20 cellular contexts compared by ENCODE assay signal in the genomic region with DNA sequence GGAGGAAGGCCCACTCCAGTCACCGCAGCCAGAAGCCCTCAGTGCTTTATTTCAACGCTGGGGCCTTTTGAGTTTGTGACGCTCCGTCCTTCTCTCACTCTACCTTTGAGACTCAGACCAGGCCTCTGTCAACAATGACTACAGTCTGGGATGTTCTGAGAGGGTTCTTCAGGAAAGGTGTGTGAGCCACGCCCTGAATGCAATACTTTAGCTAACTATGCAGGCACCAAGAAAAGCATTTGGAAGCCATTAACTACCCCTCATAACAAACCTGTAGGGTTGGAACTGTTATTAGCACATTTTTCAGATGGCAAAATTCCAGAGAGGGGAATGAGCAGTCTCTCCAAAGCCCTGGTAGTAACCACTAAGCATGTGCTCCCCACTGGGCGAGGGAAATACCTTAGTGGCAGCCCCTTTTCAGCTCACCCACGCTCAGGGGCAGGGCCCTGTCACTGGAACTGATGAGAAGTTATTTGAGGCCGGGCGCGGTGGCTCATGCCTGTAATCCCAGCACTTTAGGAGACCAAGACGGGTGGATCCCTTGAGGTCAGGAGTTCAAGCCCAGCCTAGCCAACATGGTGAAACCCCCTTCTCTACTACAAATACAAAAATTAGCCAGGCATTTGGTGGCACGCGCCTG. TPM values are rescaled to one million over a fixed set of nuclear protein-coding genes. Genes with fewer than 3 reads are reported as not detected.
DNase-seq lines count a peak whose midpoint lies in the region; ATAC-seq, FAIRE-seq and TF ChIP-seq lines count a peak whose summit lies in the region.
"Had no signal": no experiment of that assay in that cellular context is flagged by ENCODE, and none has a peak within 500 bp of the region (broad histone marks: within the 10 kb centered on the region; RNA-seq: fewer than 3 reads in every experiment).

No MANE protein-coding gene starts in this region.

- H3K27ac Mint-ChIP-seq in activated CD8-positive, alpha-beta memory T cell treated with anti-CD3 and anti-CD28 coated beads, Interleukin-2, amount 10 ng/mL, durations not matched to agents 7 days and 5 days, result peak overlapping the region; percentile 15
- H3K27ac Mint-ChIP-seq: T-helper 1 cell treated with Interleukin-12 subunit alpha and Interleukin-12 subunit beta and Interleukin-4 antibody, amounts not matched to agents 30 μg/mL and 1 μg/mL, for 36 hours had no signal

- no peak overlapping the region for H2BK15ac ChIP-seq in mesendoderm (replicated peaks; ENCODE audit: low read depth)

- H3K4me3 Mint-ChIP-seq in activated CD8-positive, alpha-beta memory T cell treated with anti-CD3 and anti-CD28 coated beads, Interleukin-2, amount 10 ng/mL, durations not matched to agents 7 days and 5 days, result no peak overlapping the region
- H3K4me3 Mint-ChIP-seq: T-helper 1 cell treated with Interleukin-12 subunit alpha and Interleukin-12 subunit beta and Interleukin-4 antibody, amounts not matched to agents 30 μg/mL and 1 μg/mL, for 36 hours had no signal

- H2BK5ac ChIP-seq in mesendoderm (ENCODE audit: low read length), result no peak overlapping the region

- no peak for TF ChIP-seq CTCF in bronchial epithelial cell (IDR thresholded peaks at IDR 0.05; ENCODE audit: insufficient read depth, low read length, severe bottlenecking)
- TF ChIP-seq CTCF in upper lobe of left lung (IDR thresholded peaks at IDR 0.05), result no peak

- no peak for DNase-seq in activated CD8-positive, alpha-beta memory T cell treated with anti-CD3 and anti-CD28 coated beads, Interleukin-2, amount 10 ng/mL, durations not matched to agents 7 days and 5 days
- DNase-seq in activated CD8-positive, alpha-beta memory T cell treated with anti-CD3 and anti-CD28 coated beads for 24 hours, result no peak
- DNase-seq in bronchial epithelial cell (ENCODE audit: low read depth) (peak; percentile 62), mesendoderm (peak; percentile 59), upper lobe of left lung (peak in 1 of 2 donors; percentile 54), A172 (ENCODE audit: low spot score) (no peak)
- DNase-seq: adrenal gland; effector CD4-positive, alpha-beta T cell; HCEC 1CT; NCI-H1417 treated with DMSO at 0.1 percent for 48 hours; NCI-H2171 treated with DMSO at 0.1 percent for 48 hours; SHP77; uterus had no signal

- H4K5ac ChIP-seq in mesendoderm (ENCODE audit: low read length), result no peak overlapping the region

- no peak overlapping the region for H3K9ac ChIP-seq in mesendoderm (ENCODE audit: low read length)
- H3K9ac ChIP-seq: BLaER1 had no signal

- H3K27me3 ChIP-seq in bronchial epithelial cell (ENCODE audit: control insufficient read depth, insufficient read depth, low read length) (no peaks in the 10 kb centered on the region), mesendoderm (ENCODE audit: insufficient read depth, low read length, poor library complexity) (no peaks in the 10 kb centered on the region), upper lobe of left lung (no peaks in the 10 kb centered on the region)
- H3K27me3 ChIP-seq: adrenal gland, BLaER1, uterus had no signal

- no peak overlapping the region for H3K4ac ChIP-seq in mesendoderm (ENCODE audit: low read depth, low read length)

- H2BK120ac ChIP-seq in mesendoderm (ENCODE audit: low read depth, low read length), result no peak overlapping the region

- no peaks in the 10 kb centered on the region for H3K79me2 ChIP-seq in mesendoderm (ENCODE audit: control insufficient read depth, insufficient read depth, low read length)

- H3K9me3 ChIP-seq in upper lobe of left lung, result no peaks in the 10 kb centered on the region
- H3K9me3 ChIP-seq: A549, adrenal gland, BLaER1, uterus had no signal

- H3K36me3 Mint-ChIP-seq in activated CD8-positive, alpha-beta memory T cell treated with anti-CD3 and anti-CD28 coated beads, Interleukin-2, amount 10 ng/mL, durations not matched to agents 7 days and 5 days, result peaks cover 21% of the 10 kb centered on the region

- CTCF ChIA-PET in activated CD8-positive, alpha-beta memory T cell treated with anti-CD3 and anti-CD28 coated beads, Interleukin-2, amount 10 ng/mL, durations not matched to agents 7 days and 5 days (lab: Charles Lee), result interaction anchor here (0.7 to 1.5 kb wide), 4 partner anchors 10 to 14 kb away, joined by 3 to 6 read pairs (median 5); no protein-coding TSS in a partner anchor

- no peak overlapping the region for H3K56ac ChIP-seq in mesendoderm (ENCODE audit: low read length)

- H3K27me3 Mint-ChIP-seq in activated CD8-positive, alpha-beta memory T cell treated with anti-CD3 and anti-CD28 coated beads, Interleukin-2, amount 10 ng/mL, durations not matched to agents 7 days and 5 days, result no peaks in the 10 kb centered on the region

- no peak overlapping the region for H4K8ac ChIP-seq in mesendoderm (ENCODE audit: low read depth, low read length)

- peaks cover 27% of the 10 kb centered on the region for H3K4me1 Mint-ChIP-seq in activated CD8-positive, alpha-beta memory T cell treated with anti-CD3 and anti-CD28 coated beads, Interleukin-2, amount 10 ng/mL, durations not matched to agents 7 days and 5 days

- H3K4me2 ChIP-seq in mesendoderm (ENCODE audit: low read length), result no peak overlapping the region
- H3K4me2 ChIP-seq: A549, BLaER1 had no signal

- H3K9me3 Mint-ChIP-seq in activated CD8-positive, alpha-beta memory T cell treated with anti-CD3 and anti-CD28 coated beads, Interleukin-2, amount 10 ng/mL, durations not matched to agents 7 days and 5 days (ENCODE audit: low read depth), result no peaks in the 10 kb centered on the region
- H3K9me3 Mint-ChIP-seq: T-helper 1 cell treated with Interleukin-12 subunit alpha and Interleukin-12 subunit beta and Interleukin-4 antibody, amounts not matched to agents 30 μg/mL and 1 μg/mL, for 36 hours had no signal

- H3K4me1 ChIP-seq in mesendoderm (ENCODE audit: control insufficient read depth, low read depth, low read length) (no peaks in the 10 kb centered on the region), upper lobe of left lung (peaks cover 7 to 33% (median 19%) of the 10 kb centered on the region in 4 donors)
- H3K4me1 ChIP-seq: adrenal gland, uterus had no signal

- H3K4me3 ChIP-seq in bronchial epithelial cell (ENCODE audit: low read depth, low read length), result no peak overlapping the region
- H3K4me3 ChIP-seq in mesendoderm (ENCODE audit: low read length), result no peak overlapping the region
- H3K4me3 ChIP-seq in upper lobe of left lung, result no peak overlapping the region
- H3K4me3 ChIP-seq: A549, adrenal gland, BLaER1, uterus had no signal

- H3K36me3 ChIP-seq in bronchial epithelial cell (ENCODE audit: control insufficient read depth, insufficient read depth, low read length), result peaks cover 20% of the 10 kb centered on the region
- H3K36me3 ChIP-seq in mesendoderm (ENCODE audit: control insufficient read depth, insufficient read depth, low read length), result peaks cover 6% of the 10 kb centered on the region
- H3K36me3 ChIP-seq in upper lobe of left lung, result peaks cover 11 to 44% (median 30%) of the 10 kb centered on the region in 4 donors
- H3K36me3 ChIP-seq: uterus had no signal

- no peak overlapping the region for H2AK5ac ChIP-seq in mesendoderm (ENCODE audit: low read length)

- no peak overlapping the region for H3K18ac ChIP-seq in mesendoderm (ENCODE audit: low read length)

- TF ChIP-seq EP300 in upper lobe of left lung (IDR thresholded peaks at IDR 0.05), result peak in 1 of 4 donors; percentile 23

- TF ChIP-seq POLR2A in upper lobe of left lung (IDR thresholded peaks at IDR 0.05), result no peak

- FAIRE-seq in bronchial epithelial cell (lab: Jason Lieb, UNC), result no peak
- FAIRE-seq: A549, G401.6 had no signal

- ATAC-seq in activated CD8-positive, alpha-beta memory T cell treated with anti-CD3 and anti-CD28 coated beads, Interleukin-2, amount 10 ng/mL, durations not matched to agents 7 days and 5 days, result no peak
- ATAC-seq in upper lobe of left lung (ENCODE audit: low FRiP score in 2 of 2), result peak in 1 of 2 donors; percentile 76
- ATAC-seq in GM21381 (IDR thresholded peaks at IDR 0.05; ENCODE audit: unreplicated experiment), result no peak
- ATAC-seq in GM21528 (IDR thresholded peaks at IDR 0.05; ENCODE audit: low FRiP score, unreplicated experiment), result no peak
- ATAC-seq: A549 had no signal

- H3K23ac ChIP-seq in mesendoderm (ENCODE audit: low read length), result no peak overlapping the region

- H3K27ac ChIP-seq in mesendoderm (ENCODE audit: low read depth, low read length) (no peak overlapping the region), upper lobe of left lung (peak overlapping the region; percentile 68 to 74 (median 70))
- H3K27ac ChIP-seq: A549, adrenal gland, BLaER1, uterus, VCaP had no signal

- no peaks in the 10 kb centered on the region for H3K79me1 ChIP-seq in mesendoderm (ENCODE audit: low read length)

- WGBS in mesendoderm (ENCODE audit: extremely low coverage, insufficient coverage, low lambda C conversion rate), result no CpG with 5 or more reads among the region's 13 CpGs
- 78 to 83% methylated on average over 13 of the region's 13 CpGs for WGBS in upper lobe of left lung, 2 donors

RNA-seq across cellular contexts. Expression of gene ARPC1B, which starts 5.7 kb away (rescaled TPM):
- 100 to 1,000 TPM; 388 to 398 TPM for total RNA-seq in activated CD8-positive, alpha-beta memory T cell treated with anti-CD3 and anti-CD28 coated beads, Interleukin-2, amount 10 ng/mL, durations not matched to agents 7 days and 5 days
- total RNA-seq in bronchial epithelial cell, result 336 and 569 TPM in 2 replicates
- polyA plus RNA-seq in mesendoderm (2013, experiment 1 of 2), result 49.0 TPM
- 46.9 TPM for polyA plus RNA-seq in mesendoderm (2013, experiment 2 of 2)
- 100 to 1,000 TPM; 186 to 387 (median 304) TPM for total RNA-seq in upper lobe of left lung
- 549 and 731 TPM in 2 replicates for total RNA-seq in A172 (2014; rRNA removed; shearing (Covaris generic))

RNA-seq across cellular contexts. Expression of gene PDAP1, which starts 39.5 kb away (rescaled TPM):
- total RNA-seq in activated CD8-positive, alpha-beta memory T cell treated with anti-CD3 and anti-CD28 coated beads, Interleukin-2, amount 10 ng/mL, durations not matched to agents 7 days and 5 days, result 100 to 1,000 TPM in 1 of 2 experiments, 10 to 100 TPM in 1; 94.7 to 128 TPM
- total RNA-seq in bronchial epithelial cell (38.2 and 45.1 TPM in 2 replicates), upper lobe of left lung (10 to 100 TPM; 31.4 to 76.0 (median 67.4) TPM)
- polyA plus RNA-seq in mesendoderm (2013, experiment 1 of 2), result 160 TPM
- 164 TPM for polyA plus RNA-seq in mesendoderm (2013, experiment 2 of 2)
- 236 and 279 TPM in 2 replicates for total RNA-seq in A172 (2014; rRNA removed; shearing (Covaris generic))

RNA-seq across cellular contexts. Expression of gene BUD31, which starts 39.9 kb away (rescaled TPM):
- total RNA-seq in activated CD8-positive, alpha-beta memory T cell treated with anti-CD3 and anti-CD28 coated beads, Interleukin-2, amount 10 ng/mL, durations not matched to agents 7 days and 5 days, result 100 to 1,000 TPM; 116 to 138 TPM
- total RNA-seq in bronchial epithelial cell (121 and 232 TPM in 2 replicates), upper lobe of left lung (10 to 100 TPM; 48.8 to 85.7 (median 63.8) TPM)
- 150 TPM for polyA plus RNA-seq in mesendoderm (2013, experiment 1 of 2)
- polyA plus RNA-seq in mesendoderm (2013, experiment 2 of 2), result 161 TPM
- total RNA-seq in A172 (2014; rRNA removed; shearing (Covaris generic)), result 180 and 228 TPM in 2 replicates

RNA-seq across cellular contexts. Expression of gene ARPC1A, which starts 43.2 kb away (rescaled TPM):
- total RNA-seq in activated CD8-positive, alpha-beta memory T cell treated with anti-CD3 and anti-CD28 coated beads, Interleukin-2, amount 10 ng/mL, durations not matched to agents 7 days and 5 days, result 10 to 100 TPM; 53.2 to 56.3 TPM
- 234 and 269 TPM in 2 replicates for total RNA-seq in bronchial epithelial cell
- 204 TPM for polyA plus RNA-seq in mesendoderm (2013, experiment 1 of 2)
- 207 TPM for polyA plus RNA-seq in mesendoderm (2013, experiment 2 of 2)
- total RNA-seq in upper lobe of left lung, result 100 to 1,000 TPM in 5 of 6 donors, 10 to 100 TPM in 1; 81.7 to 129 (median 122) TPM
- 326 and 351 TPM in 2 replicates for total RNA-seq in A172 (2014; rRNA removed; shearing (Covaris generic))

Comparison
In these comparisons a context has a peak if more than half of its experiments do, and no peak if none do; other contexts are left out.
1. DNase-seq: peak in bronchial epithelial cell (single experiment) and mesendoderm (single experiment); none in activated CD8-positive, alpha-beta memory T cell treated with anti-CD3 and anti-CD28 coated beads, Interleukin-2, amount 10 ng/mL, durations not matched to agents 7 days and 5 days (single experiment), activated CD8-positive, alpha-beta memory T cell treated with anti-CD3 and anti-CD28 coated beads for 24 hours (single experiment) and A172 (single experiment).